ENCODE assay signal across 2 cellular contexts in the genomic region with DNA sequence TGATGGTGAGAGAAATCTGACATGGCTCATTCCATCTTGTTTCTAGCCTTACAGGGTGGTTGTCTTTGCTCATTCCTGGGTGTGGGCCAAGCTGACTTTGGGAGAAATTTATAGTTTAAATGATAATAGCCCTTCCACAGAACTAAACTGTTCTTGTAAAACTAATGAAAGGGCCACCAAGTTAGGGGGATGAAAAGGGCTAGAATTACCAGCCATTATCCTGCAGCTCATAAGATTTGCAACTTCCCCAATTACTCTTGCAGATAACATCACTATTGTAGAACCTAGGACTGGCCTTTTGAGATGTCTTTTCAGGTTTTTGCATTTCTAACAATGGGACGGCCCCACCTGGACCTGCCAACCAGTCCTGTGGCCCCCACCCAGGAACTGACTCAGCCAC.
TF ChIP-seq lines count a peak whose summit lies in the region.

No MANE protein-coding gene starts in this region.

TF ChIP-seq in GM23338, 12 proteins besides CTCF, POLR2A, EP300 and RAD21 (continued from another document):
- TF ChIP-seq EZH2 (IDR thresholded peaks at IDR 0.05; ENCODE audit: low read depth, unreplicated experiment): no peak
- TF ChIP-seq, protein P1, sequence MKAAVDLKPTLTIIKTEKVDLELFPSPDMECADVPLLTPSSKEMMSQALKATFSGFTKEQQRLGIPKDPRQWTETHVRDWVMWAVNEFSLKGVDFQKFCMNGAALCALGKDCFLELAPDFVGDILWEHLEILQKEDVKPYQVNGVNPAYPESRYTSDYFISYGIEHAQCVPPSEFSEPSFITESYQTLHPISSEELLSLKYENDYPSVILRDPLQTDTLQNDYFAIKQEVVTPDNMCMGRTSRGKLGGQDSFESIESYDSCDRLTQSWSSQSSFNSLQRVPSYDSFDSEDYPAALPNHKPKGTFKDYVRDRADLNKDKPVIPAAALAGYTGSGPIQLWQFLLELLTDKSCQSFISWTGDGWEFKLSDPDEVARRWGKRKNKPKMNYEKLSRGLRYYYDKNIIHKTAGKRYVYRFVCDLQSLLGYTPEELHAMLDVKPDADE (IDR thresholded peaks at IDR 0.05): no peak
- no peak for TF ChIP-seq CREB1 (CRISPR knock-in tag; IDR thresholded peaks at IDR 0.05; ENCODE audit: low read depth)
- TF ChIP-seq, protein P2, sequence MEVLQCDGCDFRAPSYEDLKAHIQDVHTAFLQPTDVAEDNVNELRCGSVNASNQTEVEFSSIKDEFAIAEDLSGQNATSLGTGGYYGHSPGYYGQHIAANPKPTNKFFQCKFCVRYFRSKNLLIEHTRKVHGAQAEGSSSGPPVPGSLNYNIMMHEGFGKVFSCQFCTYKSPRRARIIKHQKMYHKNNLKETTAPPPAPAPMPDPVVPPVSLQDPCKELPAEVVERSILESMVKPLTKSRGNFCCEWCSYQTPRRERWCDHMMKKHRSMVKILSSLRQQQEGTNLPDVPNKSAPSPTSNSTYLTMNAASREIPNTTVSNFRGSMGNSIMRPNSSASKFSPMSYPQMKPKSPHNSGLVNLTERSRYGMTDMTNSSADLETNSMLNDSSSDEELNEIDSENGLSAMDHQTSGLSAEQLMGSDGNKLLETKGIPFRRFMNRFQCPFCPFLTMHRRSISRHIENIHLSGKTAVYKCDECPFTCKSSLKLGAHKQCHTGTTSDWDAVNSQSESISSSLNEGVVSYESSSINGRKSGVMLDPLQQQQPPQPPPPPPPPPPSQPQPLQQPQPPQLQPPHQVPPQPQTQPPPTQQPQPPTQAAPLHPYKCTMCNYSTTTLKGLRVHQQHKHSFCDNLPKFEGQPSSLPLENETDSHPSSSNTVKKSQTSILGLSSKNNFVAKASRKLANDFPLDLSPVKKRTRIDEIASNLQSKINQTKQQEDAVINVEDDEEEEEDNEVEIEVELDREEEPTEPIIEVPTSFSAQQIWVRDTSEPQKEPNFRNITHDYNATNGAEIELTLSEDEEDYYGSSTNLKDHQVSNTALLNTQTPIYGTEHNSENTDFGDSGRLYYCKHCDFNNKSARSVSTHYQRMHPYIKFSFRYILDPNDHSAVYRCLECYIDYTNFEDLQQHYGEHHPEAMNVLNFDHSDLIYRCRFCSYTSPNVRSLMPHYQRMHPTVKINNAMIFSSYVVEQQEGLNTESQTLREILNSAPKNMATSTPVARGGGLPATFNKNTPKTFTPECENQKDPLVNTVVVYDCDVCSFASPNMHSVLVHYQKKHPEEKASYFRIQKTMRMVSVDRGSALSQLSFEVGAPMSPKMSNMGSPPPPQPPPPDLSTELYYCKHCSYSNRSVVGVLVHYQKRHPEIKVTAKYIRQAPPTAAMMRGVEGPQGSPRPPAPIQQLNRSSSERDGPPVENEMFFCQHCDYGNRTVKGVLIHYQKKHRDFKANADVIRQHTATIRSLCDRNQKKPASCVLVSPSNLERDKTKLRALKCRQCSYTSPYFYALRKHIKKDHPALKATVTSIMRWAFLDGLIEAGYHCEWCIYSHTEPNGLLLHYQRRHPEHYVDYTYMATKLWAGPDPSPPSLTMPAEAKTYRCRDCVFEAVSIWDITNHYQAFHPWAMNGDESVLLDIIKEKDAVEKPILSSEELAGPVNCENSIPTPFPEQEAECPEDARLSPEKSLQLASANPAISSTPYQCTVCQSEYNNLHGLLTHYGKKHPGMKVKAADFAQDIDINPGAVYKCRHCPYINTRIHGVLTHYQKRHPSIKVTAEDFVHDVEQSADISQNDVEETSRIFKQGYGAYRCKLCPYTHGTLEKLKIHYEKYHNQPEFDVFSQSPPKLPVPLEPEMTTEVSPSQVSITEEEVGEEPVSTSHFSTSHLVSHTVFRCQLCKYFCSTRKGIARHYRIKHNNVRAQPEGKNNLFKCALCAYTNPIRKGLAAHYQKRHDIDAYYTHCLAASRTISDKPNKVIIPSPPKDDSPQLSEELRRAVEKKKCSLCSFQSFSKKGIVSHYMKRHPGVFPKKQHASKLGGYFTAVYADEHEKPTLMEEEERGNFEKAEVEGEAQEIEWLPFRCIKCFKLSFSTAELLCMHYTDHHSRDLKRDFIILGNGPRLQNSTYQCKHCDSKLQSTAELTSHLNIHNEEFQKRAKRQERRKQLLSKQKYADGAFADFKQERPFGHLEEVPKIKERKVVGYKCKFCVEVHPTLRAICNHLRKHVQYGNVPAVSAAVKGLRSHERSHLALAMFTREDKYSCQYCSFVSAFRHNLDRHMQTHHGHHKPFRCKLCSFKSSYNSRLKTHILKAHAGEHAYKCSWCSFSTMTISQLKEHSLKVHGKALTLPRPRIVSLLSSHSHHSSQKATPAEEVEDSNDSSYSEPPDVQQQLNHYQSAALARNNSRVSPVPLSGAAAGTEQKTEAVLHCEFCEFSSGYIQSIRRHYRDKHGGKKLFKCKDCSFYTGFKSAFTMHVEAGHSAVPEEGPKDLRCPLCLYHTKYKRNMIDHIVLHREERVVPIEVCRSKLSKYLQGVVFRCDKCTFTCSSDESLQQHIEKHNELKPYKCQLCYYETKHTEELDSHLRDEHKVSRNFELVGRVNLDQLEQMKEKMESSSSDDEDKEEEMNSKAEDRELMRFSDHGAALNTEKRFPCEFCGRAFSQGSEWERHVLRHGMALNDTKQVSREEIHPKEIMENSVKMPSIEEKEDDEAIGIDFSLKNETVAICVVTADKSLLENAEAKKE (CRISPR knock-in tag; IDR thresholded peaks at IDR 0.05): 0 out of 2 replicates have a peak, but pooled peaks have one; percentile 38
- TF ChIP-seq EZH2phosphoT487 (IDR thresholded peaks at IDR 0.05; ENCODE audit: unreplicated experiment): no peak
- TF ChIP-seq REST (IDR thresholded peaks at IDR 0.05; ENCODE audit: unreplicated experiment): no peak
- TF ChIP-seq NANOG (IDR thresholded peaks at IDR 0.05; ENCODE audit: borderline replicate concordance): peak; percentile 64; the same call in 1 of the 2 replicates
TF ChIP-seq in GM23338: peak in this region for 2.

TF ChIP-seq in HCT116, 20 proteins besides CTCF, POLR2A, EP300 and RAD21 (continued from another document):
- TF ChIP-seq REST (IDR thresholded peaks at IDR 0.05; ENCODE audit: low read depth): no peak
- no peak for TF ChIP-seq EZH2 (IDR thresholded peaks at IDR 0.05)
- TF ChIP-seq MAX (IDR thresholded peaks at IDR 0.05): no peak
- TF ChIP-seq FOSL1 (IDR thresholded peaks at IDR 0.05; ENCODE audit: low read depth): no peak
- TF ChIP-seq TCF7L2 (IDR thresholded peaks at IDR 0.05; ENCODE audit: borderline replicate concordance, extremely low read depth, insufficient read depth, insufficient read length): no peak
- no peak for TF ChIP-seq ZFX (IDR thresholded peaks at IDR 0.05)
- TF ChIP-seq CBX3 (IDR thresholded peaks at IDR 0.05; ENCODE audit: low read depth): no peak
- TF ChIP-seq JUND (IDR thresholded peaks at IDR 0.05): no peak
- no peak for TF ChIP-seq SP1 (IDR thresholded peaks at IDR 0.05; ENCODE audit: low read depth)
- no peak for TF ChIP-seq ZBTB33 (IDR thresholded peaks at IDR 0.05; ENCODE audit: extremely low read depth, insufficient replicate concordance, low read length)
- TF ChIP-seq, protein P3, sequence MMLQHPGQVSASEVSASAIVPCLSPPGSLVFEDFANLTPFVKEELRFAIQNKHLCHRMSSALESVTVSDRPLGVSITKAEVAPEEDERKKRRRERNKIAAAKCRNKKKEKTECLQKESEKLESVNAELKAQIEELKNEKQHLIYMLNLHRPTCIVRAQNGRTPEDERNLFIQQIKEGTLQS (IDR thresholded peaks at IDR 0.05): no peak
- TF ChIP-seq POLR2AphosphoS5 (IDR thresholded peaks at IDR 0.05; ENCODE audit: low read depth, low read length): no peak
- no peak for TF ChIP-seq CEBPB (IDR thresholded peaks at IDR 0.05; ENCODE audit: low read depth)
- TF ChIP-seq ELF1 (IDR thresholded peaks at IDR 0.05; ENCODE audit: borderline replicate concordance, low read depth): no peak
TF ChIP-seq in HCT116: peak in this region for 0.
